1 cellular context compared by ENCODE assay signal in the genomic region with DNA sequence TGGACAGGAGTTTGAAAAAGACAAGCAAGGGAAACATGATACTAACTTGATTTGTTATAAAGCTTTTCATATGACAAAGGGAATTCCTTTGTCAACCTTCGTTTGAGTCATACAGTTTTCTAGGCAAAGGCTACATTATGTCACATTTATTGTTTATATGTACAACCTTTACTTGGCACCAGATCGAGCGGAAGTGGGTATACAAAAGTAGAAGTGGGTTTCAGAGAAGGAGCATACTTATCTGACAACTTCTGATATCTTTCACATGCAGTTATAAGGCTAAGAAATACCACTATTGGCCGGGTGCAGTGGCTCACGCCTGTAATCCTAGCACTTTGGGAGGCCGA.
A peak's percentile ranks its signal among the peaks of the same experiment; 100 is the strongest.
TF ChIP-seq lines count a peak whose summit lies in the region.

No MANE protein-coding gene starts in this region.

TF ChIP-seq in IMR-90, 13 proteins besides CTCF, POLR2A, EP300 and RAD21:
- peak; percentile 33; the same call in 1 of the 2 replicates for TF ChIP-seq BHLHE40 (IDR thresholded peaks at IDR 0.05; ENCODE audit: low read depth, low read length)
- 0 out of 2 replicates have a peak, but pooled peaks have one; percentile 37 for TF ChIP-seq FOS (IDR thresholded peaks at IDR 0.05; ENCODE audit: low read depth, low read length)
- TF ChIP-seq CHD1 (IDR thresholded peaks at IDR 0.05; ENCODE audit: low read depth, low read length) = no peak
TF ChIP-seq in IMR-90: peak in this region for 2.
